ENCODE assay signal across 8 cellular contexts in genomic region chr1:200738733-200739498, GRCh38. TPM values are rescaled to one million over a fixed set of nuclear protein-coding genes. Genes with fewer than 3 reads are reported as not detected.
DNase-seq lines count a peak whose midpoint lies in the region; ATAC-seq and TF ChIP-seq lines count a peak whose summit lies in the region.

Gene CAMSAP2, plus strand, starts transcription at chr1:200738893. Its CDS starts 935 bp downstream, at chr1:200739828.

- H3K9ac ChIP-seq in HUES64 (ENCODE audit: low read depth, low read length) (peak within 1 kb of the TSS; percentile 94), fibroblast of lung (ENCODE audit: insufficient read depth, low read length) (peak within 1 kb of the TSS; percentile 98)

- DNase-seq in CD8-positive, alpha-beta T cell: peak; percentile 16 to 74 (median 59)
- DNase-seq in GM20000 (ENCODE audit: low spot score): peak; percentile 87
- peak; percentile 90 for DNase-seq in RKO (ENCODE audit: low spot score)
- DNase-seq in activated T-helper 2 cell treated with anti-CD3 and anti-CD28 coated beads, Interferon-gamma antibody, Interleukin-2, Interleukin-4, amounts not matched to agents 10 μg/mL and 5 μg/mL and 100 μg/mL, durations not matched to agents 14 hours and 24 hours and 36 hours (ENCODE audit: low spot score): peak; percentile 52
- DNase-seq in fibroblast of lung (ENCODE audit: low read depth in 2 of 2): peak; percentile 79 to 90
- DNase-seq in naive thymus-derived CD4-positive, alpha-beta T cell: peak; percentile 43 to 76 (median 69)
- peak; percentile 5 for DNase-seq in stimulated activated naive B cell treated with anti-CD40 and anti-IgM and Interleukin-4, amounts not matched to agents 10 μg/mL and 1 μg/mL and 100 μg/mL, for 72 hours

- H3K27me3 ChIP-seq in CD8-positive, alpha-beta T cell (ENCODE audit: insufficient read depth, low read length): no peaks in the 10 kb centered on the region
- H3K27me3 ChIP-seq in HUES64 (ENCODE audit: insufficient read depth, low read length) (peaks cover 6% of the 10 kb centered on the region; the same call in 1 of the 2 replicates), fibroblast of lung (ENCODE audit: control insufficient read depth, insufficient read depth, low read length) (no peaks in the 10 kb centered on the region)
- no peaks in the 10 kb centered on the region for H3K27me3 ChIP-seq in naive thymus-derived CD4-positive, alpha-beta T cell (ENCODE audit: control insufficient read depth in 2 of 2, insufficient read depth in 2 of 2, low read length in 2 of 2)

- POLR2A ChIA-PET in CD8-positive, alpha-beta T cell (lab: Charles Lee): interaction anchor here (0.6 to 2.2 kb wide), 4 partner anchors 10 to 80 kb away, joined by 3 to 6 read pairs (median 3); partner anchors contain the start of gene DDX59
- POLR2A ChIA-PET in naive thymus-derived CD4-positive, alpha-beta T cell (lab: Charles Lee): interaction anchor here (0.9 to 2.5 kb wide), 4 partner anchors 10 to 119 kb away, joined by 3 to 19 read pairs (median 4); partner anchors contain the start of genes DDX59 and KIF14

- H3K4me1 ChIP-seq in CD8-positive, alpha-beta T cell (ENCODE audit: insufficient read depth, low read length): peaks cover 25% of the 10 kb centered on the region
- H3K4me1 ChIP-seq in HUES64 (ENCODE audit: insufficient read depth, low read length) (peaks cover 20% of the 10 kb centered on the region), fibroblast of lung (ENCODE audit: control insufficient read depth, extremely low read depth, insufficient read depth, low read length) (peaks cover 2% of the 10 kb centered on the region)
- H3K4me1 ChIP-seq in naive thymus-derived CD4-positive, alpha-beta T cell (ENCODE audit: control insufficient read depth in 2 of 2, insufficient read depth in 2 of 2, low read length in 2 of 2): peaks cover 5 to 23% of the 10 kb centered on the region in 2 donors

- no peak for TF ChIP-seq CTCF in CD8-positive, alpha-beta T cell (IDR thresholded peaks at IDR 0.05)
- TF ChIP-seq CTCF in GM20000 (IDR thresholded peaks at IDR 0.05; ENCODE audit: extremely low read depth, missing control alignments) (no peak), fibroblast of lung (conservative IDR thresholded peaks at IDR 0.05 in 1 of 2, IDR thresholded peaks at IDR 0.05 in 1 of 2; ENCODE audit: low read depth in 1 of 2, low read length in 2 of 2) (no peak)

- H3K4me3 Mint-ChIP-seq in CD8-positive, alpha-beta T cell: peak within 1 kb of the TSS; percentile 93
- peak within 1 kb of the TSS; percentile 83 for H3K4me3 Mint-ChIP-seq in activated T-helper 2 cell treated with anti-CD3 and anti-CD28 coated beads, Interferon-gamma antibody, Interleukin-2, Interleukin-4, amounts not matched to agents 10 μg/mL and 5 μg/mL and 100 μg/mL, durations not matched to agents 14 hours and 24 hours and 36 hours (ENCODE audit: low read depth)
- peak within 1 kb of the TSS; percentile 85 to 99 (median 98) for H3K4me3 Mint-ChIP-seq in naive thymus-derived CD4-positive, alpha-beta T cell
- peak within 1 kb of the TSS; percentile 97 for H3K4me3 Mint-ChIP-seq in stimulated activated naive B cell treated with anti-CD40 and anti-IgM and Interleukin-4, amounts not matched to agents 10 μg/mL and 1 μg/mL and 100 μg/mL, for 72 hours

- H3K4me2 ChIP-seq in fibroblast of lung (ENCODE audit: extremely low read depth, insufficient read depth, low read length): peak within 1 kb of the TSS; percentile 92

- peak within 1 kb of the TSS; percentile 41 for H3K27ac ChIP-seq in CD8-positive, alpha-beta T cell (ENCODE audit: low read depth, low read length)
- H3K27ac ChIP-seq in HUES64 (ENCODE audit: low read depth, low read length) (peak within 1 kb of the TSS; percentile 94), fibroblast of lung (ENCODE audit: insufficient read depth, low read length) (peak within 1 kb of the TSS; percentile 98)
- peak within 1 kb of the TSS; percentile 75 for H3K27ac ChIP-seq in naive thymus-derived CD4-positive, alpha-beta T cell (ENCODE audit: low read depth, low read length)

- ATAC-seq in CD8-positive, alpha-beta T cell: peak; percentile 68
- ATAC-seq in naive thymus-derived CD4-positive, alpha-beta T cell: peak; percentile 80
- peak; percentile 71 to 72 for ATAC-seq in stimulated activated naive B cell treated with anti-CD40 and anti-IgM and Interleukin-4, amounts not matched to agents 10 μg/mL and 1 μg/mL and 100 μg/mL, for 72 hours (replicated peaks)

- no peaks in the 10 kb centered on the region for H3K9me3 ChIP-seq in CD8-positive, alpha-beta T cell (ENCODE audit: low read length)
- H3K9me3 ChIP-seq in HUES64 (ENCODE audit: insufficient read depth, low read depth, low read length) (no peaks in the 10 kb centered on the region), fibroblast of lung (ENCODE audit: control insufficient read depth, insufficient read depth, low read depth, low read length) (no peaks in the 10 kb centered on the region)
- H3K9me3 ChIP-seq in naive thymus-derived CD4-positive, alpha-beta T cell (ENCODE audit: control insufficient read depth in 2 of 3, low read length in 3 of 3): no peaks in the 10 kb centered on the region

- intact Hi-C loops in CD8-positive, alpha-beta T cell (cut with DNase I, micrococcal nuclease): loop anchor here (1.0 to 10.0 kb wide), 7 partner anchors 64 to 412 kb away; partner anchors contain the start of genes KIF14 (in 2 of the 2) and DDX59 (in 1 of the 2)
- intact Hi-C loops in activated T-helper 2 cell treated with anti-CD3 and anti-CD28 coated beads, Interferon-gamma antibody, Interleukin-2, Interleukin-4, amounts not matched to agents 10 μg/mL and 5 μg/mL and 100 μg/mL, durations not matched to agents 14 hours and 24 hours and 36 hours (cut with micrococcal nuclease): loop anchor here (1.0 to 5.0 kb wide), 2 partner anchors 67 to 119 kb away; partner anchors contain the start of gene KIF14
- intact Hi-C loops in naive thymus-derived CD4-positive, alpha-beta T cell (cut with micrococcal nuclease): loop anchor here (1.0 to 2.0 kb wide), 6 partner anchors 34 to 329 kb away; partner anchors contain the start of genes KIF14 (in 1 of the 2) and ZNF281 (in 1 of the 2)

- peaks cover 42% of the 10 kb centered on the region for H3K79me2 ChIP-seq in fibroblast of lung (ENCODE audit: control insufficient read depth, insufficient read depth, low read length)

- H3K36me3 Mint-ChIP-seq in CD8-positive, alpha-beta T cell: peaks cover 2% of the 10 kb centered on the region
- no peaks in the 10 kb centered on the region for H3K36me3 Mint-ChIP-seq in activated T-helper 2 cell treated with anti-CD3 and anti-CD28 coated beads, Interferon-gamma antibody, Interleukin-2, Interleukin-4, amounts not matched to agents 10 μg/mL and 5 μg/mL and 100 μg/mL, durations not matched to agents 14 hours and 24 hours and 36 hours (ENCODE audit: low read depth)
- peaks cover 0 to 1% (median 0%) of the 10 kb centered on the region in 5 donors for H3K36me3 Mint-ChIP-seq in naive thymus-derived CD4-positive, alpha-beta T cell
- peaks cover 0 to 6% of the 10 kb centered on the region in 2 donors for H3K36me3 Mint-ChIP-seq in stimulated activated naive B cell treated with anti-CD40 and anti-IgM and Interleukin-4, amounts not matched to agents 10 μg/mL and 1 μg/mL and 100 μg/mL, for 72 hours

- peaks cover 31% of the 10 kb centered on the region for H3K4me1 Mint-ChIP-seq in CD8-positive, alpha-beta T cell (ENCODE audit: low read depth)
- peaks cover 21% of the 10 kb centered on the region for H3K4me1 Mint-ChIP-seq in activated T-helper 2 cell treated with anti-CD3 and anti-CD28 coated beads, Interferon-gamma antibody, Interleukin-2, Interleukin-4, amounts not matched to agents 10 μg/mL and 5 μg/mL and 100 μg/mL, durations not matched to agents 14 hours and 24 hours and 36 hours (ENCODE audit: low read depth)
- peaks cover 16 to 49% (median 41%) of the 10 kb centered on the region in 7 donors for H3K4me1 Mint-ChIP-seq in naive thymus-derived CD4-positive, alpha-beta T cell
- H3K4me1 Mint-ChIP-seq in stimulated activated naive B cell treated with anti-CD40 and anti-IgM and Interleukin-4, amounts not matched to agents 10 μg/mL and 1 μg/mL and 100 μg/mL, for 72 hours: peaks cover 13% of the 10 kb centered on the region in 2 donors

- H2AFZ ChIP-seq in fibroblast of lung (ENCODE audit: low read length): peak within 1 kb of the TSS; percentile 96

- no peaks in the 10 kb centered on the region for H3K9me3 Mint-ChIP-seq in CD8-positive, alpha-beta T cell
- H3K9me3 Mint-ChIP-seq in activated T-helper 2 cell treated with anti-CD3 and anti-CD28 coated beads, Interferon-gamma antibody, Interleukin-2, Interleukin-4, amounts not matched to agents 10 μg/mL and 5 μg/mL and 100 μg/mL, durations not matched to agents 14 hours and 24 hours and 36 hours: no peaks in the 10 kb centered on the region
- peaks cover 0 to 1% (median 0%) of the 10 kb centered on the region in 11 donors for H3K9me3 Mint-ChIP-seq in naive thymus-derived CD4-positive, alpha-beta T cell
- no peaks in the 10 kb centered on the region for H3K9me3 Mint-ChIP-seq in stimulated activated naive B cell treated with anti-CD40 and anti-IgM and Interleukin-4, amounts not matched to agents 10 μg/mL and 1 μg/mL and 100 μg/mL, for 72 hours

- CTCF ChIA-PET in CD8-positive, alpha-beta T cell (lab: Charles Lee): interaction anchor here (1.2 kb wide), 1 partner anchor 117 kb away, joined by 7 read pairs; no protein-coding TSS in a partner anchor
- CTCF ChIA-PET in naive thymus-derived CD4-positive, alpha-beta T cell (lab: Charles Lee): interaction anchor here (1.5 kb wide), 1 partner anchor 69 kb away, joined by 4 read pairs; the partner anchor contains the start of gene DDX59

- H3K4me3 ChIP-seq in CD8-positive, alpha-beta T cell (ENCODE audit: low read depth, low read length): peak within 1 kb of the TSS; percentile 84
- H3K4me3 ChIP-seq in HUES64 (ENCODE audit: low read length) (peak within 1 kb of the TSS; percentile 89), fibroblast of lung (replicated peaks in 1 of 4; ENCODE audit: control extremely low read depth in 1 of 4, insufficient read depth in 1 of 4, low read depth in 3 of 4, low read length in 4 of 4) (peak within 1 kb of the TSS; percentile 83 to 97 (median 92))
- peak within 1 kb of the TSS; percentile 74 for H3K4me3 ChIP-seq in naive thymus-derived CD4-positive, alpha-beta T cell (ENCODE audit: low read length)

- peak within 1 kb of the TSS; percentile 84 for H3K27ac Mint-ChIP-seq in CD8-positive, alpha-beta T cell
- peak within 1 kb of the TSS; percentile 29 for H3K27ac Mint-ChIP-seq in activated T-helper 2 cell treated with anti-CD3 and anti-CD28 coated beads, Interferon-gamma antibody, Interleukin-2, Interleukin-4, amounts not matched to agents 10 μg/mL and 5 μg/mL and 100 μg/mL, durations not matched to agents 14 hours and 24 hours and 36 hours
- H3K27ac Mint-ChIP-seq in naive thymus-derived CD4-positive, alpha-beta T cell: peak within 1 kb of the TSS; percentile 78 to 97 (median 93)
- peak within 1 kb of the TSS; percentile 95 for H3K27ac Mint-ChIP-seq in stimulated activated naive B cell treated with anti-CD40 and anti-IgM and Interleukin-4, amounts not matched to agents 10 μg/mL and 1 μg/mL and 100 μg/mL, for 72 hours

- no peaks in the 10 kb centered on the region for H4K20me1 ChIP-seq in fibroblast of lung (ENCODE audit: control insufficient read depth, extremely low read depth, insufficient read depth, low read length)

- H3K36me3 ChIP-seq in CD8-positive, alpha-beta T cell (ENCODE audit: insufficient read depth, low read length): no peaks in the 10 kb centered on the region
- no peaks in the 10 kb centered on the region for H3K36me3 ChIP-seq in HUES64 (ENCODE audit: insufficient read depth, low read length)
- H3K36me3 ChIP-seq in fibroblast of lung (ENCODE audit: control insufficient read depth, insufficient read depth, low read length): no peaks in the 10 kb centered on the region
- peaks cover 0 to 5% (median 0%) of the 10 kb centered on the region in 3 experiments for H3K36me3 ChIP-seq in naive thymus-derived CD4-positive, alpha-beta T cell (ENCODE audit: control insufficient read depth in 2 of 3, insufficient read depth in 3 of 3, low read length in 3 of 3)

- no peaks in the 10 kb centered on the region for H3K27me3 Mint-ChIP-seq in CD8-positive, alpha-beta T cell (ENCODE audit: low read depth)
- peaks cover 49% of the 10 kb centered on the region for H3K27me3 Mint-ChIP-seq in activated T-helper 2 cell treated with anti-CD3 and anti-CD28 coated beads, Interferon-gamma antibody, Interleukin-2, Interleukin-4, amounts not matched to agents 10 μg/mL and 5 μg/mL and 100 μg/mL, durations not matched to agents 14 hours and 24 hours and 36 hours (ENCODE audit: low read depth)
- peaks cover 0 to 45% (median 0%) of the 10 kb centered on the region in 5 donors for H3K27me3 Mint-ChIP-seq in naive thymus-derived CD4-positive, alpha-beta T cell
- peaks cover 13 to 23% of the 10 kb centered on the region in 2 donors for H3K27me3 Mint-ChIP-seq in stimulated activated naive B cell treated with anti-CD40 and anti-IgM and Interleukin-4, amounts not matched to agents 10 μg/mL and 1 μg/mL and 100 μg/mL, for 72 hours

- under 1% methylated on average over 66 of the region's 75 CpGs for WGBS in HUES64

RNA-seq across cellular contexts. Expression of gene CAMSAP2, which starts in this region (rescaled TPM):
- 1 to 10 TPM; 1.7 to 2.2 TPM for total RNA-seq in CD8-positive, alpha-beta T cell
- polyA plus RNA-seq in HUES64 (2013, experiment 1 of 2): 17.0 TPM
- polyA plus RNA-seq in HUES64 (2013, experiment 2 of 2): 18.0 TPM
- 0.52 and 0.97 TPM in 2 replicates for total RNA-seq in activated T-helper 2 cell treated with anti-CD3 and anti-CD28 coated beads, Interferon-gamma antibody, Interleukin-2, Interleukin-4, amounts not matched to agents 10 μg/mL and 5 μg/mL and 100 μg/mL, durations not matched to agents 14 hours and 24 hours and 36 hours
- total RNA-seq in fibroblast of lung: 21.8 and 32.5 TPM in 2 replicates
- 19.3 and 22.3 TPM in 2 replicates for polyA plus RNA-seq in fibroblast of lung
- polyA plus RNA-seq in fibroblast of lung (2012): 15.1 and 20.4 TPM in 2 replicates
- 7.0 and 13.9 TPM in 2 replicates for polyA minus RNA-seq in fibroblast of lung (ENCODE audit: low replicate concordance)
- total RNA-seq in naive thymus-derived CD4-positive, alpha-beta T cell: 10 to 100 TPM in 2 of 5 experiments, 1 to 10 TPM in 2, under 1 TPM in 1; 0.36 to 11.4 (median 5.5) TPM
- 1 to 10 TPM; 2.1 to 3.4 TPM for polyA plus RNA-seq in naive thymus-derived CD4-positive, alpha-beta T cell

Comparison
In these comparisons a context has a peak if more than half of its experiments do, and no peak if none do; other contexts are left out.
1. Peak in every context shown above with its lines: DNase-seq, ATAC-seq, H3K4me3 ChIP-seq and H3K27ac ChIP-seq.
2. Peak in DNase-seq in activated T-helper 2 cell treated with anti-CD3 and anti-CD28 coated beads, Interferon-gamma antibody, Interleukin-2, Interleukin-4, amounts not matched to agents 10 μg/mL and 5 μg/mL and 100 μg/mL, durations not matched to agents 14 hours and 24 hours and 36 hours; RNA of the gene not detected or under 1 TPM.
3. DNase-seq: peak in every context shown above with its lines; median percentile 90 in RKO; 87 in GM20000; 84 in fibroblast of lung; 69 in naive thymus-derived CD4-positive, alpha-beta T cell; 59 in CD8-positive, alpha-beta T cell; 52 in activated T-helper 2 cell treated with anti-CD3 and anti-CD28 coated beads, Interferon-gamma antibody, Interleukin-2, Interleukin-4, amounts not matched to agents 10 μg/mL and 5 μg/mL and 100 μg/mL, durations not matched to agents 14 hours and 24 hours and 36 hours; 5 in stimulated activated naive B cell treated with anti-CD40 and anti-IgM and Interleukin-4, amounts not matched to agents 10 μg/mL and 1 μg/mL and 100 μg/mL, for 72 hours.
4. H3K27ac ChIP-seq: peak in every context shown above with its lines; median percentile 98 in fibroblast of lung; 94 in HUES64; 75 in naive thymus-derived CD4-positive, alpha-beta T cell; 41 in CD8-positive, alpha-beta T cell.
5. H3K27ac Mint-ChIP-seq: peak in every context shown above with its lines; median percentile 95 in stimulated activated naive B cell treated with anti-CD40 and anti-IgM and Interleukin-4, amounts not matched to agents 10 μg/mL and 1 μg/mL and 100 μg/mL, for 72 hours; 93 in naive thymus-derived CD4-positive, alpha-beta T cell; 84 in CD8-positive, alpha-beta T cell; 29 in activated T-helper 2 cell treated with anti-CD3 and anti-CD28 coated beads, Interferon-gamma antibody, Interleukin-2, Interleukin-4, amounts not matched to agents 10 μg/mL and 5 μg/mL and 100 μg/mL, durations not matched to agents 14 hours and 24 hours and 36 hours.